21 cellular contexts compared by ENCODE assay signal in genomic region chr6:44333273-44333919, GRCh38. TPM values are rescaled to one million over a fixed set of nuclear protein-coding genes. Genes with fewer than 3 reads are reported as not detected.
"Had no signal": no experiment of that assay in that cellular context is flagged by ENCODE, and none has a peak within 500 bp of the region (broad histone marks: within the 10 kb centered on the region; RNA-seq: fewer than 3 reads in every experiment).

No MANE protein-coding gene starts in this region.

- H3K4me1 Mint-ChIP-seq: activated CD8-positive, alpha-beta memory T cell treated with anti-CD3 and anti-CD28 coated beads, Interleukin-2, amount 10 ng/mL, durations not matched to agents 7 days and 5 days; immature natural killer cell; naive B cell; stimulated activated effector memory CD8-positive, alpha-beta T cell treated with anti-CD3 and anti-CD28 coated beads, Interleukin-12 subunit alpha, Interleukin-12 subunit beta, amount 100 ng/mL, for 72 hours; T-helper 17 cell had no signal

- ATAC-seq: activated CD8-positive, alpha-beta memory T cell treated with anti-CD3 and anti-CD28 coated beads, Interleukin-2, amount 10 ng/mL, durations not matched to agents 7 days and 5 days; esophagus mucosa; T-helper 17 cell had no signal

- H3K9me3 Mint-ChIP-seq: activated naive CD8-positive, alpha-beta T cell treated with anti-CD3 and anti-CD28 coated beads, Interleukin-2, amount 10 ng/mL, durations not matched to agents 7 days and 5 days; immature natural killer cell; naive B cell; stimulated activated effector memory CD8-positive, alpha-beta T cell treated with anti-CD3 and anti-CD28 coated beads, Interleukin-12 subunit alpha, Interleukin-12 subunit beta, amount 100 ng/mL, for 72 hours had no signal

- H3K4me3 Mint-ChIP-seq: activated CD8-positive, alpha-beta memory T cell treated with anti-CD3 and anti-CD28 coated beads, Interleukin-2, amount 10 ng/mL, durations not matched to agents 7 days and 5 days; activated naive CD8-positive, alpha-beta T cell treated with anti-CD3 and anti-CD28 coated beads, Interleukin-2, amount 10 ng/mL, durations not matched to agents 7 days and 5 days; immature natural killer cell; naive B cell; stimulated activated effector memory CD8-positive, alpha-beta T cell treated with anti-CD3 and anti-CD28 coated beads, Interleukin-12 subunit alpha, Interleukin-12 subunit beta, amount 100 ng/mL, for 72 hours; T-helper 17 cell had no signal

- DNase-seq: activated CD4-positive, alpha-beta T cell treated with anti-CD3 and anti-CD28 coated beads, Interleukin-2, amount 50 U/mL, for 4 hours; activated CD8-positive, alpha-beta memory T cell treated with anti-CD3 and anti-CD28 coated beads, Interleukin-2, amount 10 ng/mL, durations not matched to agents 7 days and 5 days; activated gamma-delta T cell treated with Interleukin-2 at 50 U/mL for 16 hours; activated naive CD8-positive, alpha-beta T cell treated with anti-CD3 and anti-CD28 coated beads, Interleukin-2, amount 10 ng/mL, durations not matched to agents 7 days and 5 days; activated T-cell treated with anti-CD3 and anti-CD28 coated beads, Interleukin-2, amount 50 U/mL, for 48 hours; aorta; dorsolateral prefrontal cortex; immature natural killer cell; naive B cell; nucleus accumbens; T-helper 17 cell; tibial artery had no signal

- H3K27ac Mint-ChIP-seq: activated CD8-positive, alpha-beta memory T cell treated with anti-CD3 and anti-CD28 coated beads, Interleukin-2, amount 10 ng/mL, durations not matched to agents 7 days and 5 days; activated naive CD8-positive, alpha-beta T cell treated with anti-CD3 and anti-CD28 coated beads, Interleukin-2, amount 10 ng/mL, durations not matched to agents 7 days and 5 days; immature natural killer cell; naive B cell; stimulated activated effector memory CD8-positive, alpha-beta T cell treated with anti-CD3 and anti-CD28 coated beads, Interleukin-12 subunit alpha, Interleukin-12 subunit beta, amount 100 ng/mL, for 72 hours; T-helper 17 cell had no signal

- H3K4me3 ChIP-seq: dorsolateral prefrontal cortex, lung, right atrium auricular region, smooth muscle cell, tibial artery had no signal

- H3K36me3 Mint-ChIP-seq: activated CD8-positive, alpha-beta memory T cell treated with anti-CD3 and anti-CD28 coated beads, Interleukin-2, amount 10 ng/mL, durations not matched to agents 7 days and 5 days; activated naive CD8-positive, alpha-beta T cell treated with anti-CD3 and anti-CD28 coated beads, Interleukin-2, amount 10 ng/mL, durations not matched to agents 7 days and 5 days; immature natural killer cell; naive B cell; stimulated activated effector memory CD8-positive, alpha-beta T cell treated with anti-CD3 and anti-CD28 coated beads, Interleukin-12 subunit alpha, Interleukin-12 subunit beta, amount 100 ng/mL, for 72 hours had no signal

RNA-seq across cellular contexts. Expression of gene SPATS1, which starts 9.1 kb away (rescaled TPM):
- total RNA-seq: activated CD8-positive, alpha-beta memory T cell treated with anti-CD3 and anti-CD28 coated beads, Interleukin-2, amount 10 ng/mL, durations not matched to agents 7 days and 5 days; activated naive CD8-positive, alpha-beta T cell treated with anti-CD3 and anti-CD28 coated beads, Interleukin-2, amount 10 ng/mL, durations not matched to agents 7 days and 5 days; aorta; bronchial epithelial cell; chondrocyte; esophagus mucosa; fibroblast of villous mesenchyme; posterior vena cava; right atrium auricular region; smooth muscle cell; T-helper 17 cell had no signal
- polyA plus RNA-seq: aorta, immature natural killer cell, smooth muscle cell had no signal
